8 cellular contexts compared by ENCODE assay signal in the genomic region with DNA sequence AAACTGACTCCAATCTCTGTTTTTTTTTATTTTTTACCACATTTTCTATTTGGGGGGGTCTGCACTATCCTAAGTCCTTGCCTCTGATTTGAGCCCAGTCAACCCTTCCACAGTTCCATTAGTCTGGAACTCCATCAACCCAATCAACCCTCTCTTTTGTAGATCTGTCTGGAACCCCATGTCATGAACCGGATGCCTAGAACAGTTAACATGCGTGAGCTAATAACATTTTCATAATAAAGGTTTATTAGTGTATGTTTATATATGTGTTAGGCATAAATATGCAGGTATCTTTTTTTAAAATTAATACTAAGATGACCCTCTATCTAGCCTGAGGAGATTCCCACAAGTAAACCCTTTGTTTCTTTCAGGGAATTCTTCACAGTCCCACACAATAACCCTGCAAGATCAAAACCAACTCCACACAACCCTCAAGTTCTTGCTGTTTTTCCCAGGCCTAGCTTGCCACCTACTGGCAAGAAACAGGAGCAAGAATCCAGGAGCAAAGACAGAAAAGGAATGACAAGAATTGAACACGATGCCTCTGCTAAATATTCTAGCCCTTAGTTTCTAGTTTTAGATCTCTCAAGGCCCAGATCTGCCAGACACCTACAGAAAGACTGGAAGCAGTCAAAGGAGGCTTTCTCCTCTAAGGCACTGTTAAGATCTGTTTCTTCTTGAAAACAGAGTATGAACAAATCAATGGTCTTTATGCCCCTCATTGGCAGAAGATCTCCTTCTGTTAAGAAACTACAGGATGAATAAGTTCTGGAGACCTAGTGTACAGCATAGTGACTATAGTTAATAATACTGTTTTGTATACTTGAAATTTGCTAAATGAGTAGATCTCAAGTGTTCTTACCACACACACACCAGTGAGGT.
DNase-seq lines count a peak whose midpoint lies in the region; FAIRE-seq and TF ChIP-seq lines count a peak whose summit lies in the region.

No MANE protein-coding gene starts in this region.

- intact Hi-C loops in head of caudate nucleus (cut with DNase I): no loop called here

- H3K79me2 ChIP-seq in H9 (ENCODE audit: insufficient read depth, low read length) (no peaks in the 10 kb centered on the region), MM.1S (ENCODE audit: low read length) (no peaks in the 10 kb centered on the region)

- no peak overlapping the region for H4K8ac ChIP-seq in H9 (replicated peaks; ENCODE audit: insufficient read length, low read depth, low read length)

- H3K4me3 ChIP-seq in MM.1S (ENCODE audit: low read length) (peak overlapping the region; percentile 11; the same call in 1 of the 2 replicates), WI38 (ENCODE audit: low read depth, low read length) (no peak overlapping the region), skeletal muscle cell (ENCODE audit: low read depth, low read length) (no peak overlapping the region)

- H3K56ac ChIP-seq in H9 (ENCODE audit: insufficient read length, low read depth, low read length): no peak overlapping the region

- H3K36me3 ChIP-seq in MM.1S (replicated peaks; ENCODE audit: insufficient read depth, low read length): no peaks in the 10 kb centered on the region

- TF ChIP-seq CTCF in H9 (conservative IDR thresholded peaks at IDR 0.05) (peak; percentile 88), MM.1S (IDR thresholded peaks at IDR 0.05; ENCODE audit: low read length) (peak; percentile 67), WI38 (IDR thresholded peaks at IDR 0.05; ENCODE audit: low read depth, low read length) (peak; percentile 41)

- WGBS in H9 (ENCODE audit: extremely low coverage, insufficient read length, low lambda C conversion rate): no CpG with 5 or more reads among the region's 3 CpGs

- H3F3A ChIP-seq in MM.1S (ENCODE audit: insufficient read depth, low read length): no peaks in the 10 kb centered on the region; the same call in 1 of the 2 replicates

- H3K9ac ChIP-seq in H9 (ENCODE audit: extremely low read depth, insufficient read length, low read length): no peak overlapping the region
- no peak overlapping the region for H3K9ac ChIP-seq in MM.1S (ENCODE audit: low read length)

- H2BK5ac ChIP-seq in H9 (ENCODE audit: insufficient read length, low read length): no peak overlapping the region

- FAIRE-seq in A204.1 (lab: Jason Lieb, UNC): peak; percentile 56

- H4K20me1 ChIP-seq in H9 (ENCODE audit: control insufficient read depth, insufficient read depth, insufficient read length) (no peaks in the 10 kb centered on the region), MM.1S (ENCODE audit: insufficient read depth, low read length) (no peaks in the 10 kb centered on the region)

- DNase-seq in EL: peak; percentile 45
- DNase-seq in H9: peak; percentile 64
- DNase-seq in MM.1S: peak; percentile 44
- DNase-seq in head of caudate nucleus: peak in 38 of 42 donors; percentile 14 to 80 (median 58)
- DNase-seq in skeletal muscle cell (ENCODE audit: low read depth): peak; percentile 22
- DNase-seq in NCI-H510A (lab: John Stamatoyannopoulos, UW): no peak

- H3K18ac ChIP-seq in H9 (ENCODE audit: insufficient read length, low read depth, low read length): no peak overlapping the region

- no peak overlapping the region for H2BK12ac ChIP-seq in H9 (ENCODE audit: insufficient read length, low read depth, low read length)

- H2AFZ ChIP-seq in H9 (ENCODE audit: low read length) (peak overlapping the region; percentile 94), MM.1S (ENCODE audit: low read length) (0 out of 2 replicates have a peak overlapping the region, but pooled peaks have one; percentile 3)

- H3K27ac ChIP-seq in H9 (ENCODE audit: insufficient read length, low read depth, low read length) (no peak overlapping the region), MM.1S (ENCODE audit: low read length) (no peak overlapping the region)

- no peak overlapping the region for H3K4me3 Mint-ChIP-seq in H9

- no peak overlapping the region for H3K14ac ChIP-seq in H9 (ENCODE audit: insufficient read depth, low read length)

- no peak overlapping the region for H4K5ac ChIP-seq in H9 (ENCODE audit: insufficient read length, low read depth, low read length)

- H3K27me3 ChIP-seq in H9 (ENCODE audit: insufficient read depth, low read length): no peaks in the 10 kb centered on the region
- H3K27me3 ChIP-seq in MM.1S (replicated peaks; ENCODE audit: insufficient read depth, low read length): no peaks in the 10 kb centered on the region

- no peaks in the 10 kb centered on the region; a peak in 1 of 7 replicates for H3K36me3 Mint-ChIP-seq in H9 (ENCODE audit: insufficient read depth in 1 of 3, low read depth in 3 of 3)

- no peaks in the 10 kb centered on the region for H3K9me2 ChIP-seq in MM.1S (replicated peaks; ENCODE audit: insufficient read depth, low read length)

- H3K23me2 ChIP-seq in H9 (ENCODE audit: insufficient read length, low read depth, low read length, poor library complexity, severe bottlenecking): no peaks in the 10 kb centered on the region

- no peak overlapping the region for H3K27ac Mint-ChIP-seq in H9

- H2BK15ac ChIP-seq in H9 (ENCODE audit: low read depth, low read length): no peak overlapping the region

- no peak overlapping the region for H3K4ac ChIP-seq in H9 (ENCODE audit: low read depth, low read length)

- no peak overlapping the region for H4K91ac ChIP-seq in H9 (ENCODE audit: insufficient read length, low read depth, low read length)

- no peak overlapping the region for H2AK5ac ChIP-seq in H9 (ENCODE audit: insufficient read length, low read length)

- H2BK120ac ChIP-seq in H9 (ENCODE audit: low read depth, low read length, poor library complexity, severe bottlenecking): peak overlapping the region; percentile 28

- H3K9me3 Mint-ChIP-seq in H9: no peaks in the 10 kb centered on the region

- no peaks in the 10 kb centered on the region for H3K27me3 Mint-ChIP-seq in H9 (ENCODE audit: low read depth)

- peaks cover 6% of the 10 kb centered on the region; the same call in 1 of the 2 replicates for H3K4me1 ChIP-seq in H9 (ENCODE audit: insufficient read depth, low read length)
- H3K4me1 ChIP-seq in MM.1S (ENCODE audit: low read length): 0 out of 2 replicates have a peak, but pooled peaks cover 8% of the 10 kb centered on the region

- H3K9me3 ChIP-seq in H9 (ENCODE audit: control insufficient read depth, low read depth, low read length): no peaks in the 10 kb centered on the region
- no peaks in the 10 kb centered on the region for H3K9me3 ChIP-seq in MM.1S (replicated peaks; ENCODE audit: insufficient read depth, low read length)

- no peak overlapping the region for H3K23ac ChIP-seq in H9 (ENCODE audit: insufficient read length, low read depth, low read length)

- H3K4me2 ChIP-seq in H9 (ENCODE audit: insufficient read depth, insufficient read length, low read length): no peak overlapping the region
- peak overlapping the region; percentile 1; the same call in 1 of the 2 replicates for H3K4me2 ChIP-seq in MM.1S (ENCODE audit: low read depth, low read length)

- H3T11ph ChIP-seq in H9 (ENCODE audit: low read length): no peak overlapping the region

- peaks cover 27% of the 10 kb centered on the region in 2 experiments for H3K4me1 Mint-ChIP-seq in H9

- no peak overlapping the region for H2BK20ac ChIP-seq in H9 (ENCODE audit: low read depth, low read length, poor library complexity, severe bottlenecking)

- H3K79me1 ChIP-seq in H9 (ENCODE audit: insufficient read depth, low read depth, low read length, poor library complexity, severe bottlenecking): no peaks in the 10 kb centered on the region
